In the genomic region with DNA sequence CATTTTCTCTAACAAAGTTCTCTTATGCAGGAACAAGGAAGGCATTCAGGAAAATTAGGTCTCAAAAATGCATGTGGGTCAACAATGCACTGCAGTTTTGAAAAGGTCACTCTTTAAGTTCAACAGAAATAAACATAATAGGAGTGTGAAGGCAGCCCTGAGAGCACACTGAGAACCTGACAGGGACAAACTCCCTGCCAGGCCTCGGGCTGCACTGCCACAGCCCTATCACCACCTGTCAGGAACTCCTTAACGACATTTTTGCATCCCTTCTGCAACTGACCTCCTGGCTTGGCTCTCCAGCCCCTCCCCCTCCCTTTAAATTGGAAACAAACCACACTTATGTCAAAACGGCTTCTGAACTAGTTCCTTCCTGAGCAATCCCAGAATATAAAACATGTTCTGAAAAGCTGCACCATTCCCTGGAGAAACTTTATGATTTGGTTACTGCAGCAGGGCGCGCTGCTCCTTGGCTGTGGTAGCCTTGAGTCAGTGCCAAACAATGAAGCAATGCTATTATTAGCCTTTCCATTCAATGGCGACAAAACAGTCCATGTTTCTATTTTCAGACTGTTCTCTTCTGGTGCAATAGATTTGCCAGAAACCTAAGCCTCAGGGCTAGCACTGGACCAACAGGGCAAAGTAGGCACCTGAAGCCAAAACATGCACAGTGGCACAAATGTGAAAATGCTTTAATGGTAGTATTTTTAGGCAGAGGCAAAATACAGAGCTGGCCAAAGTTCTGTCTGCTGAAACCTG, we compare ENCODE assay signal across 8 cellular contexts.
DNase-seq lines count a peak whose midpoint lies in the region; ATAC-seq and TF ChIP-seq lines count a peak whose summit lies in the region.

No MANE protein-coding gene starts in this region.

- POLR2A ChIA-PET in activated CD4-positive, alpha-beta memory T cell treated with anti-CD3 and anti-CD28 coated beads, Interleukin-2, amount 10 ng/mL, durations not matched to agents 7 days and 5 days (lab: Charles Lee): no interaction called here

- WGBS in adrenal gland, 4 donors: 1 to 4% (median 1%) methylated on average over 6 of the region's 6 CpGs

- H3K27ac ChIP-seq in adrenal gland (peak overlapping the region in 4 of 5 donors; percentile 20 to 75 (median 62)), left ventricle myocardium inferior (replicated peaks) (peak overlapping the region; percentile 74)

- CTCF ChIA-PET in activated CD4-positive, alpha-beta memory T cell treated with anti-CD3 and anti-CD28 coated beads, Interleukin-2, amount 10 ng/mL, durations not matched to agents 7 days and 5 days (lab: Charles Lee): no interaction called here

- intact Hi-C loops in adrenal gland (cut with DNase I): no loop called here
- intact Hi-C loops in left ventricle myocardium inferior (cut with micrococcal nuclease): loop anchor here (10.0 kb wide), 1 partner anchor 162 kb away; a partner anchor contains a TSS

- H3K4me1 ChIP-seq in adrenal gland (replicated peaks in 1 of 2): peaks cover 32 to 54% of the 10 kb centered on the region in 2 donors
- H3K4me1 ChIP-seq in left ventricle myocardium inferior: peaks cover 59% of the 10 kb centered on the region

- no peak overlapping the region for H3K4me3 Mint-ChIP-seq in activated CD4-positive, alpha-beta memory T cell treated with anti-CD3 and anti-CD28 coated beads, Interleukin-2, amount 10 ng/mL, durations not matched to agents 7 days and 5 days

- peak; percentile 64 for DNase-seq in AG08395 (ENCODE audit: low spot score)
- DNase-seq in MG63: peak; percentile 47
- peak; percentile 69 to 83 (median 75) for DNase-seq in adrenal gland
- peak; percentile 69 for DNase-seq in left ventricle myocardium inferior
- peak; percentile 76 for DNase-seq in retinal pigment epithelial cell (ENCODE audit: low read depth)
- no peak for DNase-seq in activated CD4-positive, alpha-beta memory T cell treated with anti-CD3 and anti-CD28 coated beads, Interleukin-2, amount 10 ng/mL, durations not matched to agents 7 days and 5 days

- ATAC-seq in HG03442 (IDR thresholded peaks at IDR 0.05; ENCODE audit: unreplicated experiment) (no peak), HG03469 (IDR thresholded peaks at IDR 0.05; ENCODE audit: unreplicated experiment) (no peak)

- H3K4me1 Mint-ChIP-seq in activated CD4-positive, alpha-beta memory T cell treated with anti-CD3 and anti-CD28 coated beads, Interleukin-2, amount 10 ng/mL, durations not matched to agents 7 days and 5 days: peaks cover 2% of the 10 kb centered on the region

- H3K27ac Mint-ChIP-seq in activated CD4-positive, alpha-beta memory T cell treated with anti-CD3 and anti-CD28 coated beads, Interleukin-2, amount 10 ng/mL, durations not matched to agents 7 days and 5 days: no peak overlapping the region

- H3K36me3 ChIP-seq in MG63: no peaks in the 10 kb centered on the region
- H3K36me3 ChIP-seq in adrenal gland (replicated peaks in 1 of 2): no peaks in the 10 kb centered on the region
- H3K36me3 ChIP-seq in left ventricle myocardium inferior: no peaks in the 10 kb centered on the region

- H3K9me3 ChIP-seq in MG63 (no peaks in the 10 kb centered on the region), adrenal gland (replicated peaks in 1 of 3) (no peaks in the 10 kb centered on the region), left ventricle myocardium inferior (replicated peaks) (no peaks in the 10 kb centered on the region)

- H3K27me3 ChIP-seq in MG63: no peaks in the 10 kb centered on the region
- H3K27me3 ChIP-seq in adrenal gland: no peaks in the 10 kb centered on the region
- H3K27me3 ChIP-seq in left ventricle myocardium inferior (ENCODE audit: low read depth): no peaks in the 10 kb centered on the region

- H3K4me3 ChIP-seq in MG63 (no peak overlapping the region), adrenal gland (no peak overlapping the region), left ventricle myocardium inferior (peak overlapping the region; percentile 4), retinal pigment epithelial cell (ENCODE audit: low read length) (no peak overlapping the region)

- H3K36me3 Mint-ChIP-seq in activated CD4-positive, alpha-beta memory T cell treated with anti-CD3 and anti-CD28 coated beads, Interleukin-2, amount 10 ng/mL, durations not matched to agents 7 days and 5 days (ENCODE audit: low read depth): no peaks in the 10 kb centered on the region

- peaks cover 3% of the 10 kb centered on the region for H3K9me3 Mint-ChIP-seq in activated CD4-positive, alpha-beta memory T cell treated with anti-CD3 and anti-CD28 coated beads, Interleukin-2, amount 10 ng/mL, durations not matched to agents 7 days and 5 days

- TF ChIP-seq CTCF in adrenal gland (IDR thresholded peaks at IDR 0.05) (peak in 1 of 6 experiments; percentile 8), left ventricle myocardium inferior (IDR thresholded peaks at IDR 0.05; ENCODE audit: borderline replicate concordance) (peak; percentile 35), retinal pigment epithelial cell (conservative IDR thresholded peaks at IDR 0.05; ENCODE audit: low read depth, low read length) (peak; percentile 19)

- H3K27me3 Mint-ChIP-seq in activated CD4-positive, alpha-beta memory T cell treated with anti-CD3 and anti-CD28 coated beads, Interleukin-2, amount 10 ng/mL, durations not matched to agents 7 days and 5 days: no peaks in the 10 kb centered on the region

- TF ChIP-seq POLR2A in adrenal gland (IDR thresholded peaks at IDR 0.05): no peak
